In genomic region chr15:23565395-23566069, GRCh38 we compare ENCODE assay signal across 1 cellular context.
TF ChIP-seq lines count a peak whose summit lies in the region.

TSS of gene MKRN3 (plus strand) at chr15:23565674. CDS start at chr15:23565783, 109 bp downstream.

TF ChIP-seq in HepG2, 621 proteins besides CTCF, POLR2A, EP300 and RAD21 (continued from another document):
- peak; percentile 63; the same call in 1 of the 2 replicates for TF ChIP-seq YEATS4 (CRISPR knock-in tag; IDR thresholded peaks at IDR 0.05; ENCODE audit: borderline replicate concordance)
- TF ChIP-seq ZGPAT (CRISPR knock-in tag; IDR thresholded peaks at IDR 0.05) = no peak
- no peak for TF ChIP-seq ATRX (CRISPR knock-in tag; IDR thresholded peaks at IDR 0.05; ENCODE audit: borderline replicate concordance)
- peak; percentile 65; the same call in 1 of the 2 replicates for TF ChIP-seq POGZ (CRISPR knock-in tag; IDR thresholded peaks at IDR 0.05)
- peak; percentile 72 for TF ChIP-seq YY1 (IDR thresholded peaks at IDR 0.05; ENCODE audit: insufficient read depth, insufficient replicate concordance, low read depth, low read length)
- peak; percentile 85 for TF ChIP-seq POLR2G (IDR thresholded peaks at IDR 0.05; ENCODE audit: low read depth, low read length)
- no peak for TF ChIP-seq NFE2L1 (CRISPR knock-in tag; IDR thresholded peaks at IDR 0.05; ENCODE audit: borderline replicate concordance)
- no peak for TF ChIP-seq TFE3 (CRISPR knock-in tag; IDR thresholded peaks at IDR 0.05)
- TF ChIP-seq HCFC1 (IDR thresholded peaks at IDR 0.05; ENCODE audit: low read depth, low read length) = peak; percentile 74
- peak; percentile 86 for TF ChIP-seq ELF1 (CRISPR knock-in tag; IDR thresholded peaks at IDR 0.05)
- peak; percentile 65; the same call in 1 of the 2 replicates for TF ChIP-seq ZFX (CRISPR knock-in tag; IDR thresholded peaks at IDR 0.05; ENCODE audit: low read depth)
- TF ChIP-seq KAT8 (CRISPR knock-in tag; IDR thresholded peaks at IDR 0.05) = peak; percentile 68; the same call in 1 of the 2 replicates
- peak; percentile 49 for TF ChIP-seq ZBTB38 (CRISPR knock-in tag; IDR thresholded peaks at IDR 0.05)
- TF ChIP-seq PHF20 (CRISPR knock-in tag; IDR thresholded peaks at IDR 0.05) = peak; percentile 78
- no peak for TF ChIP-seq ZSCAN22 (CRISPR knock-in tag; IDR thresholded peaks at IDR 0.05)
